In the genomic region with DNA sequence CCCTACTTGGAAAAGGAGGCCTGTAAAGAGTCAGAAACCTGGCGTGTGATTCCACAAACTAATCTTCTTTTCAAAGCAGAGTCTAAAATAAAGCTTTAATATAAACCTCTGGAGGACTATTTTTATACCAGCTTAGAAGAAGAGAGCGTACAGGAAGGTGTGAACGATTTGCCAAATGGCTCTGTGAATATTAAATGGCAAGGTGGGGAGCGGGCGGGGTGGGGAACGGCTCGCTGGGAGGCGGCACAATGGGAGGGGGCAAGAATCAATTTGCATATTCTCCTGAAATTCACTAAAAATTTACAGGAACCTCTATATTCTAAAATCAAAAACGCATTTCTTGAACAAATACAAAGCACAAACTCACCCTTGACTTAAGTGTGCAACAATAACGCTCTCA, we compare ENCODE assay signal across 8 cellular contexts. TPM values are rescaled to one million over a fixed set of nuclear protein-coding genes. Genes with fewer than 3 reads are reported as not detected.
DNase-seq lines count a peak whose midpoint lies in the region; ATAC-seq and TF ChIP-seq lines count a peak whose summit lies in the region.

No MANE protein-coding gene starts in this region.

- H3K36me3 ChIP-seq in HEK293 (ENCODE audit: control insufficient read depth in 2 of 2, insufficient read depth in 1 of 2, low read length in 2 of 2) (peaks cover 7 to 45% of the 10 kb centered on the region in 2 experiments), iPS-15b (ENCODE audit: control insufficient read depth, insufficient read depth, low read length) (no peaks in the 10 kb centered on the region)

- intact Hi-C loops in activated CD8-positive, alpha-beta T cell treated with anti-CD3 and anti-CD28 coated beads for 36 hours (cut with micrococcal nuclease), result no loop called here

- H3K4me3 ChIP-seq in HEK293 (ENCODE audit: low read depth, low read length) (peak overlapping the region; percentile 64), iPS-15b (ENCODE audit: low read depth, low read length) (peak overlapping the region; percentile 100)

- peaks cover 31% of the 10 kb centered on the region for H3K36me3 Mint-ChIP-seq in activated CD8-positive, alpha-beta T cell treated with anti-CD3 and anti-CD28 coated beads for 36 hours (ENCODE audit: low read depth)
- H3K36me3 Mint-ChIP-seq in stimulated activated memory B cell treated with anti-CD40 and anti-IgM and Interleukin-4, amounts not matched to agents 10 μg/mL and 1 μg/mL and 100 μg/mL, for 72 hours, result peaks cover 43% of the 10 kb centered on the region

- H3K27ac Mint-ChIP-seq in activated CD8-positive, alpha-beta T cell treated with anti-CD3 and anti-CD28 coated beads for 36 hours, result peak overlapping the region; percentile 11
- peak overlapping the region; percentile 97 for H3K27ac Mint-ChIP-seq in stimulated activated memory B cell treated with anti-CD40 and anti-IgM and Interleukin-4, amounts not matched to agents 10 μg/mL and 1 μg/mL and 100 μg/mL, for 72 hours

- no peak overlapping the region for H3K27ac ChIP-seq in HEK293 (ENCODE audit: extremely low read depth, low read depth, low read length)

- no peaks in the 10 kb centered on the region for H3K27me3 ChIP-seq in iPS-15b (ENCODE audit: control insufficient read depth, insufficient read depth, low read length)

- H3K27me3 Mint-ChIP-seq in activated CD8-positive, alpha-beta T cell treated with anti-CD3 and anti-CD28 coated beads for 36 hours, result no peaks in the 10 kb centered on the region
- H3K27me3 Mint-ChIP-seq in stimulated activated memory B cell treated with anti-CD40 and anti-IgM and Interleukin-4, amounts not matched to agents 10 μg/mL and 1 μg/mL and 100 μg/mL, for 72 hours, result no peaks in the 10 kb centered on the region

- H3K4me1 Mint-ChIP-seq in activated CD8-positive, alpha-beta T cell treated with anti-CD3 and anti-CD28 coated beads for 36 hours (ENCODE audit: low read depth), result peaks cover 32% of the 10 kb centered on the region
- H3K4me1 Mint-ChIP-seq in stimulated activated memory B cell treated with anti-CD40 and anti-IgM and Interleukin-4, amounts not matched to agents 10 μg/mL and 1 μg/mL and 100 μg/mL, for 72 hours, result peaks cover 45% of the 10 kb centered on the region

- no peak for DNase-seq in activated CD8-positive, alpha-beta T cell treated with anti-CD3 and anti-CD28 coated beads for 36 hours
- DNase-seq in GM10266 (ENCODE audit: extremely low spot score) (no peak), middle frontal gyrus (ENCODE audit: extremely low spot score, low spot score) (no peak), OCI-M1 (lab: John Stamatoyannopoulos, UW) (no peak), NCI-H2196 (lab: John Stamatoyannopoulos, UW; ENCODE audit: unreplicated experiment) (no peak)

- H3K4me3 Mint-ChIP-seq in activated CD8-positive, alpha-beta T cell treated with anti-CD3 and anti-CD28 coated beads for 36 hours, result peak overlapping the region; percentile 98
- H3K4me3 Mint-ChIP-seq in stimulated activated memory B cell treated with anti-CD40 and anti-IgM and Interleukin-4, amounts not matched to agents 10 μg/mL and 1 μg/mL and 100 μg/mL, for 72 hours, result peak overlapping the region; percentile 100

- ATAC-seq in activated CD8-positive, alpha-beta T cell treated with anti-CD3 and anti-CD28 coated beads for 36 hours, result no peak
- no peak for ATAC-seq in stimulated activated memory B cell treated with anti-CD40 and anti-IgM and Interleukin-4, amounts not matched to agents 10 μg/mL and 1 μg/mL and 100 μg/mL, for 72 hours

- H3K9me3 Mint-ChIP-seq in activated CD8-positive, alpha-beta T cell treated with anti-CD3 and anti-CD28 coated beads for 36 hours, result peaks cover 17% of the 10 kb centered on the region
- peaks cover 23% of the 10 kb centered on the region for H3K9me3 Mint-ChIP-seq in stimulated activated memory B cell treated with anti-CD40 and anti-IgM and Interleukin-4, amounts not matched to agents 10 μg/mL and 1 μg/mL and 100 μg/mL, for 72 hours

- H3K9me3 ChIP-seq in HEK293 (ENCODE audit: control insufficient read depth, insufficient read depth, low read depth, low read length) (peaks cover 39% of the 10 kb centered on the region), iPS-15b (ENCODE audit: control insufficient read depth, insufficient read depth, low read length) (no peaks in the 10 kb centered on the region)

- TF ChIP-seq CTCF in HEK293 (tag by site-specific recombination; IDR thresholded peaks at IDR 0.05) (no peak), GM10266 (IDR thresholded peaks at IDR 0.05; ENCODE audit: control insufficient read depth, insufficient read depth, low read depth, missing control alignments) (no peak)
- no peak for TF ChIP-seq CTCF in activated CD8-positive, alpha-beta T cell treated with anti-CD3 and anti-CD28 coated beads for 36 hours (IDR thresholded peaks at IDR 0.05)

- peaks cover 16% of the 10 kb centered on the region; the same call in 1 of the 2 replicates for H3K4me1 ChIP-seq in HEK293 (ENCODE audit: control insufficient read depth, insufficient read depth, low read length)
- no peaks in the 10 kb centered on the region for H3K4me1 ChIP-seq in iPS-15b (ENCODE audit: control insufficient read depth, insufficient read depth, low read length)

- H3K9ac ChIP-seq in iPS-15b (ENCODE audit: low read depth, low read length), result peak overlapping the region; percentile 83

- POLR2A ChIA-PET in HEK293 (lab: Yijun Ruan, JAX), result interaction anchor here (1.8 to 2.3 kb wide), 3 partner anchors 11 to 85 kb away, joined by 8 to 11 read pairs (median 9); a partner anchor contains a TSS
- POLR2A ChIA-PET in activated CD8-positive, alpha-beta T cell treated with anti-CD3 and anti-CD28 coated beads for 36 hours (lab: Charles Lee), result interaction anchor here (0.9 to 1.7 kb wide), 5 partner anchors 16 to 58 kb away, joined by 3 to 6 read pairs (median 4); a partner anchor contains a TSS

- CTCF ChIA-PET in HEK293 (lab: Yijun Ruan, JAX), result interaction anchor here (2.3 kb wide), 1 partner anchor 110 kb away, joined by 9 read pairs; no protein-coding TSS in a partner anchor
- CTCF ChIA-PET in activated CD8-positive, alpha-beta T cell treated with anti-CD3 and anti-CD28 coated beads for 36 hours (lab: Charles Lee), result interaction anchor here (0.9 kb wide), 1 partner anchor 85 kb away, joined by 3 read pairs; no protein-coding TSS in a partner anchor

TF ChIP-seq in HEK293, 187 proteins besides CTCF, POLR2A, EP300 and RAD21 (continues in another document):
- TF ChIP-seq ZNF548 (tag by site-specific recombination; IDR thresholded peaks at IDR 0.05) (no peak), ZNF707 (tag by site-specific recombination; IDR thresholded peaks at IDR 0.05) (no peak), ZNF133 (tag by site-specific recombination; IDR thresholded peaks at IDR 0.05) (no peak), ZNF473 (tag by site-specific recombination; IDR thresholded peaks at IDR 0.05) (no peak), ZNF621 (tag by site-specific recombination; IDR thresholded peaks at IDR 0.05) (no peak)
- TF ChIP-seq, protein P1, sequence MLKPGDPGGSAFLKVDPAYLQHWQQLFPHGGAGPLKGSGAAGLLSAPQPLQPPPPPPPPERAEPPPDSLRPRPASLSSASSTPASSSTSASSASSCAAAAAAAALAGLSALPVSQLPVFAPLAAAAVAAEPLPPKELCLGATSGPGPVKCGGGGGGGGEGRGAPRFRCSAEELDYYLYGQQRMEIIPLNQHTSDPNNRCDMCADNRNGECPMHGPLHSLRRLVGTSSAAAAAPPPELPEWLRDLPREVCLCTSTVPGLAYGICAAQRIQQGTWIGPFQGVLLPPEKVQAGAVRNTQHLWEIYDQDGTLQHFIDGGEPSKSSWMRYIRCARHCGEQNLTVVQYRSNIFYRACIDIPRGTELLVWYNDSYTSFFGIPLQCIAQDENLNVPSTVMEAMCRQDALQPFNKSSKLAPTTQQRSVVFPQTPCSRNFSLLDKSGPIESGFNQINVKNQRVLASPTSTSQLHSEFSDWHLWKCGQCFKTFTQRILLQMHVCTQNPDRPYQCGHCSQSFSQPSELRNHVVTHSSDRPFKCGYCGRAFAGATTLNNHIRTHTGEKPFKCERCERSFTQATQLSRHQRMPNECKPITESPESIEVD (tag by site-specific recombination; IDR thresholded peaks at IDR 0.05), result no peak
- TF ChIP-seq, protein P2, sequence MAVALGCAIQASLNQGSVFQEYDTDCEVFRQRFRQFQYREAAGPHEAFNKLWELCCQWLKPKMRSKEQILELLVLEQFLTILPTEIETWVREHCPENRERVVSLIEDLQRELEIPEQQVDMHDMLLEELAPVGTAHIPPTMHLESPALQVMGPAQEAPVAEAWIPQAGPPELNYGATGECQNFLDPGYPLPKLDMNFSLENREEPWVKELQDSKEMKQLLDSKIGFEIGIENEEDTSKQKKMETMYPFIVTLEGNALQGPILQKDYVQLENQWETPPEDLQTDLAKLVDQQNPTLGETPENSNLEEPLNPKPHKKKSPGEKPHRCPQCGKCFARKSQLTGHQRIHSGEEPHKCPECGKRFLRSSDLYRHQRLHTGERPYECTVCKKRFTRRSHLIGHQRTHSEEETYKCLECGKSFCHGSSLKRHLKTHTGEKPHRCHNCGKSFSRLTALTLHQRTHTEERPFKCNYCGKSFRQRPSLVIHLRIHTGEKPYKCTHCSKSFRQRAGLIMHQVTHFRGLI (tag by site-specific recombination; IDR thresholded peaks at IDR 0.05), result no peak
- TF ChIP-seq, protein P3, sequence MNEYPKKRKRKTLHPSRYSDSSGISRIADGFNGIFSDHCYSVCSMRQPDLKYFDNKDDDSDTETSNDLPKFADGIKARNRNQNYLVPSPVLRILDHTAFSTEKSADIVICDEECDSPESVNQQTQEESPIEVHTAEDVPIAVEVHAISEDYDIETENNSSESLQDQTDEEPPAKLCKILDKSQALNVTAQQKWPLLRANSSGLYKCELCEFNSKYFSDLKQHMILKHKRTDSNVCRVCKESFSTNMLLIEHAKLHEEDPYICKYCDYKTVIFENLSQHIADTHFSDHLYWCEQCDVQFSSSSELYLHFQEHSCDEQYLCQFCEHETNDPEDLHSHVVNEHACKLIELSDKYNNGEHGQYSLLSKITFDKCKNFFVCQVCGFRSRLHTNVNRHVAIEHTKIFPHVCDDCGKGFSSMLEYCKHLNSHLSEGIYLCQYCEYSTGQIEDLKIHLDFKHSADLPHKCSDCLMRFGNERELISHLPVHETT (tag by site-specific recombination; IDR thresholded peaks at IDR 0.05), result no peak

RNA-seq across cellular contexts. Expression of a gene that starts 1.0 kb away (rescaled TPM):
- total RNA-seq in activated CD8-positive, alpha-beta T cell treated with anti-CD3 and anti-CD28 coated beads for 36 hours, result 10 to 100 TPM; 15.5 to 18.6 TPM

RNA-seq across cellular contexts. Expression of a gene that starts 35.7 kb away (rescaled TPM):
- total RNA-seq in activated CD8-positive, alpha-beta T cell treated with anti-CD3 and anti-CD28 coated beads for 36 hours, result 10 to 100 TPM; 12.9 to 13.3 TPM

RNA-seq across cellular contexts. Expression of a gene that starts 58.2 kb away (rescaled TPM):
- 1 to 10 TPM; 5.2 to 5.6 TPM for total RNA-seq in activated CD8-positive, alpha-beta T cell treated with anti-CD3 and anti-CD28 coated beads for 36 hours
